10 cellular contexts compared by ENCODE assay signal in genomic region chr11:2301631-2302272, GRCh38. TPM values are rescaled to one million over a fixed set of nuclear protein-coding genes. Genes with fewer than 3 reads are reported as not detected.
A peak's percentile ranks its signal among the peaks of the same experiment; 100 is the strongest.
DNase-seq lines count a peak whose midpoint lies in the region; ATAC-seq and TF ChIP-seq lines count a peak whose summit lies in the region.
"Had no signal": no experiment of that assay in that cellular context is flagged by ENCODE, and none has a peak within 500 bp of the region (broad histone marks: within the 10 kb centered on the region; RNA-seq: fewer than 3 reads in every experiment).

Gene C11orf21, minus strand, starts transcription at chr11:2301918. Its CDS starts 110 bp downstream, at chr11:2301808.
A gene with protein sequence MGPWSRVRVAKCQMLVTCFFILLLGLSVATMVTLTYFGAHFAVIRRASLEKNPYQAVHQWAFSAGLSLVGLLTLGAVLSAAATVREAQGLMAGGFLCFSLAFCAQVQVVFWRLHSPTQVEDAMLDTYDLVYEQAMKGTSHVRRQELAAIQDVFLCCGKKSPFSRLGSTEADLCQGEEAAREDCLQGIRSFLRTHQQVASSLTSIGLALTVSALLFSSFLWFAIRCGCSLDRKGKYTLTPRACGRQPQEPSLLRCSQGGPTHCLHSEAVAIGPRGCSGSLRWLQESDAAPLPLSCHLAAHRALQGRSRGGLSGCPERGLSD (plus strand): TSS chr11:2302013. CDS start chr11:2302150, 137 bp downstream.

- H3K27me3 Mint-ChIP-seq in T-helper 1 cell treated with Interleukin-12 subunit alpha and Interleukin-12 subunit beta and Interleukin-4 antibody, amounts not matched to agents 30 μg/mL and 1 μg/mL, for 36 hours (ENCODE audit: low read depth) = no peaks in the 10 kb centered on the region
- no peaks in the 10 kb centered on the region for H3K27me3 Mint-ChIP-seq in central memory CD8-positive, alpha-beta T cell
- no peaks in the 10 kb centered on the region for H3K27me3 Mint-ChIP-seq in natural killer cell treated with Interleukin-12 subunit alpha and Interleukin-12 subunit beta and Interleukin-15 and Interleukin-18, amount 100 ng/mL, for 72 hours

- in situ Hi-C loops in GM13976 (cut with MboI; ENCODE audit: low sequenced_read_pairs, unreplicated experiment) = no loop called here

- no peak for TF ChIP-seq CTCF in GM10248 (IDR thresholded peaks at IDR 0.05; ENCODE audit: control extremely low read depth, extremely low read depth, low read depth, missing control alignments)
- TF ChIP-seq CTCF in GM13976 (IDR thresholded peaks at IDR 0.05; ENCODE audit: borderline replicate concordance, control extremely low read depth, extremely low read depth, insufficient read depth, missing control alignments) = no peak

- peak; percentile 40 for DNase-seq in NCI-H146 (lab: John Stamatoyannopoulos, UW)
- no peak for DNase-seq in NCI-H146 treated with DMSO at 0.1 percent for 48 hours (lab: John Stamatoyannopoulos, UW; ENCODE audit: unreplicated experiment)
- DNase-seq in central memory CD8-positive, alpha-beta T cell (ENCODE audit: low spot score in 2 of 2) = peak; percentile 31 to 34
- DNase-seq in natural killer cell treated with Interleukin-12 subunit alpha and Interleukin-12 subunit beta and Interleukin-15 and Interleukin-18, amount 100 ng/mL, for 72 hours (ENCODE audit: low spot score) = peak; percentile 82
- no peak for DNase-seq in GM10248 (ENCODE audit: extremely low spot score)
- no peak for DNase-seq in GM13976 (ENCODE audit: low spot score)
- no peak for DNase-seq in 8988T

- H3K9me3 Mint-ChIP-seq in T-helper 1 cell treated with Interleukin-12 subunit alpha and Interleukin-12 subunit beta and Interleukin-4 antibody, amounts not matched to agents 30 μg/mL and 1 μg/mL, for 36 hours = no peaks in the 10 kb centered on the region
- no peaks in the 10 kb centered on the region for H3K9me3 Mint-ChIP-seq in central memory CD8-positive, alpha-beta T cell
- no peaks in the 10 kb centered on the region for H3K9me3 Mint-ChIP-seq in natural killer cell treated with Interleukin-12 subunit alpha and Interleukin-12 subunit beta and Interleukin-15 and Interleukin-18, amount 100 ng/mL, for 72 hours

- peak within 1 kb of the TSS; percentile 91 for H3K4me3 Mint-ChIP-seq in T-helper 1 cell treated with Interleukin-12 subunit alpha and Interleukin-12 subunit beta and Interleukin-4 antibody, amounts not matched to agents 30 μg/mL and 1 μg/mL, for 36 hours
- peak within 1 kb of the TSS; percentile 89 for H3K4me3 Mint-ChIP-seq in central memory CD8-positive, alpha-beta T cell
- peak within 1 kb of the TSS; percentile 87 for H3K4me3 Mint-ChIP-seq in natural killer cell treated with Interleukin-12 subunit alpha and Interleukin-12 subunit beta and Interleukin-15 and Interleukin-18, amount 100 ng/mL, for 72 hours

- ATAC-seq in central memory CD8-positive, alpha-beta T cell (replicated peaks; ENCODE audit: extremely low read depth, poor library complexity, severe bottlenecking) = peak; percentile 63
- peak; percentile 81 to 82 for ATAC-seq in natural killer cell treated with Interleukin-12 subunit alpha and Interleukin-12 subunit beta and Interleukin-15 and Interleukin-18, amount 100 ng/mL, for 72 hours

- peaks cover 3% of the 10 kb centered on the region for H3K36me3 Mint-ChIP-seq in T-helper 1 cell treated with Interleukin-12 subunit alpha and Interleukin-12 subunit beta and Interleukin-4 antibody, amounts not matched to agents 30 μg/mL and 1 μg/mL, for 36 hours (ENCODE audit: low read depth)
- H3K36me3 Mint-ChIP-seq in central memory CD8-positive, alpha-beta T cell (ENCODE audit: insufficient read depth) = peaks cover 27% of the 10 kb centered on the region
- no peaks in the 10 kb centered on the region for H3K36me3 Mint-ChIP-seq in natural killer cell treated with Interleukin-12 subunit alpha and Interleukin-12 subunit beta and Interleukin-15 and Interleukin-18, amount 100 ng/mL, for 72 hours

- CTCF ChIA-PET in GM10248 (lab: Yijun Ruan, JAX) = interaction anchor here (1.2 to 17.1 kb wide), 2 partner anchors 119 to 126 kb away, joined by 3 to 485 read pairs; no protein-coding TSS in a partner anchor

- H3K4me1 Mint-ChIP-seq in T-helper 1 cell treated with Interleukin-12 subunit alpha and Interleukin-12 subunit beta and Interleukin-4 antibody, amounts not matched to agents 30 μg/mL and 1 μg/mL, for 36 hours (ENCODE audit: low read depth) = peaks cover 29% of the 10 kb centered on the region
- peaks cover 74% of the 10 kb centered on the region for H3K4me1 Mint-ChIP-seq in central memory CD8-positive, alpha-beta T cell
- peaks cover 40 to 50% of the 10 kb centered on the region in 2 donors for H3K4me1 Mint-ChIP-seq in natural killer cell treated with Interleukin-12 subunit alpha and Interleukin-12 subunit beta and Interleukin-15 and Interleukin-18, amount 100 ng/mL, for 72 hours (ENCODE audit: low read depth in 2 of 2)

- POLR2A ChIA-PET in GM10248 (lab: Yijun Ruan, JAX) = interaction anchor here (0.6 kb wide), 1 partner anchor 118 kb away, joined by 4 read pairs; no protein-coding TSS in a partner anchor

- H3K27ac Mint-ChIP-seq in T-helper 1 cell treated with Interleukin-12 subunit alpha and Interleukin-12 subunit beta and Interleukin-4 antibody, amounts not matched to agents 30 μg/mL and 1 μg/mL, for 36 hours = peak within 1 kb of the TSS; percentile 94
- H3K27ac Mint-ChIP-seq in central memory CD8-positive, alpha-beta T cell (ENCODE audit: low read depth) = peak within 1 kb of the TSS; percentile 73
- H3K27ac Mint-ChIP-seq in natural killer cell treated with Interleukin-12 subunit alpha and Interleukin-12 subunit beta and Interleukin-15 and Interleukin-18, amount 100 ng/mL, for 72 hours = peak within 1 kb of the TSS; percentile 82 to 90

RNA-seq across cellular contexts. Expression of gene C11orf21, which starts in this region (rescaled TPM):
- total RNA-seq in natural killer cell treated with Interleukin-12 subunit alpha and Interleukin-12 subunit beta and Interleukin-15 and Interleukin-18, amount 100 ng/mL, for 72 hours = 1 to 10 TPM; 7.2 to 7.6 TPM
- total RNA-seq: kidney epithelial cell, SK-MEL-5 had no signal

RNA-seq across cellular contexts. Expression of the second gene that starts in this region (rescaled TPM):
- 1 to 10 TPM; 4.3 to 9.9 TPM for total RNA-seq in natural killer cell treated with Interleukin-12 subunit alpha and Interleukin-12 subunit beta and Interleukin-15 and Interleukin-18, amount 100 ng/mL, for 72 hours
- total RNA-seq: SK-MEL-5 had no signal

Comparison
In these comparisons a context has a peak if more than half of its experiments do, and no peak if none do; other contexts are left out.
1. DNase-seq: peak in NCI-H146 (single experiment), central memory CD8-positive, alpha-beta T cell (2 of 2) and natural killer cell treated with Interleukin-12 subunit alpha and Interleukin-12 subunit beta and Interleukin-15 and Interleukin-18, amount 100 ng/mL, for 72 hours (single experiment); none in NCI-H146 treated with DMSO at 0.1 percent for 48 hours (single experiment), GM10248 (single experiment), GM13976 (single experiment) and 8988T (single experiment).
2. Peak in every context shown above with its lines, with median percentiles within 50 percentile points of each other: H3K27ac Mint-ChIP-seq and H3K4me3 Mint-ChIP-seq.